Comparison of ENCODE assay signal across 33 cellular contexts in the genomic region with DNA sequence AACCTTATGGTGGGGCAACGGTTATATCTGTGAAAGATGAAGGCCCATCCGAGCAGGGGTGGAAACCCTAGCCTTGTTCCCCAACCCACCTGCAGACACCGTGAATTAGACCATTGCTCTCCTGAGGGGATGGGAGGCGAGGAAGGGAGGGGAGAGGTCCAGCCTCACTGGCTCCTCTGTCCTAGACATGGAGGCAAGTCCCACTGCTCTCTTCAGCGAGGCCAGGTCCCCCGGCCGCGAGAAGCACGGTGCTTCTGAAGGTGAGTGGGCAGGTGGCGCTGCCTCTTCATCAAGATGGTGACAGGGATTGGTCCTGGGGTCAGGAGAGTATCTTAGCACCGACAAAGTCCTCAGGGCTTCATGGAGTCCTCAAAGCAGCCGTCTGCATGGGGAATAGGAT. TPM values are rescaled to one million over a fixed set of nuclear protein-coding genes. Genes with fewer than 3 reads are reported as not detected.
"Had no signal": no experiment of that assay in that cellular context is flagged by ENCODE, and none has a peak within 500 bp of the region (broad histone marks: within the 10 kb centered on the region; RNA-seq: fewer than 3 reads in every experiment).

No MANE protein-coding gene starts in this region.

- H3K4me3 Mint-ChIP-seq: dendritic cell treated with granulocyte-macrophage colony-stimulating factor and Interleukin-4, amounts not matched to agents 40 ng/mL and 50 ng/mL, for 4 days; effector memory CD8-positive, alpha-beta T cell; endodermal cell; memory B cell; mesothelial cell of epicardium had no signal

- H3K27ac ChIP-seq: colonic mucosa, epithelial cell of prostate, esophagus squamous epithelium, gastrocnemius medialis, heart right ventricle, left lung had no signal

- H3K36me3 Mint-ChIP-seq: mesothelial cell of epicardium had no signal

- H3K27me3 ChIP-seq: colonic mucosa, gastrocnemius medialis had no signal

- H3K4me1 Mint-ChIP-seq: mesothelial cell of epicardium had no signal

- H3K27ac Mint-ChIP-seq: dendritic cell treated with granulocyte-macrophage colony-stimulating factor and Interleukin-4, amounts not matched to agents 40 ng/mL and 50 ng/mL, for 4 days; effector memory CD8-positive, alpha-beta T cell; endodermal cell; memory B cell; mesothelial cell of epicardium had no signal

- H3K9me3 ChIP-seq: colonic mucosa, gastrocnemius medialis, mucosa of descending colon had no signal

- DNase-seq: cerebellar nuclear complex; colonic mucosa; cortex of kidney; effector CD8-positive, alpha-beta T cell; effector memory CD8-positive, alpha-beta T cell; endodermal cell; erythroblast; esophagus squamous epithelium; foreskin fibroblast; foreskin melanocyte; gastrocnemius medialis; glutamatergic neuron; head of caudate nucleus; heart right ventricle; hippocampal formation; left cardiac atrium; left lung; left ventricle myocardium superior; mammary epithelial cell; mucosa of descending colon had no signal

- H3K4me1 ChIP-seq: colonic mucosa, esophagus squamous epithelium, gastrocnemius medialis, heart right ventricle, left lung had no signal

- H3K4me3 ChIP-seq: colonic mucosa, esophagus squamous epithelium, gastrocnemius medialis, heart right ventricle, left lung, lung, mucosa of descending colon had no signal

- H3K36me3 ChIP-seq: colonic mucosa, esophagus squamous epithelium, gastrocnemius medialis, heart right ventricle, left lung had no signal

RNA-seq across cellular contexts. Expression of gene VWA5B1, which starts 59.3 kb away (rescaled TPM):
- total RNA-seq: chondrocyte, dermis microvascular lymphatic vessel endothelial cell, esophagus mucosa, esophagus squamous epithelium, glomerular endothelial cell, kidney epithelial cell, left ventricle myocardium superior, lower leg skin, mammary epithelial cell, mesenteric fat pad had no signal
- polyA plus RNA-seq: keratinocyte, mammary epithelial cell had no signal
